Comparison of ENCODE assay signal across 26 cellular contexts in the genomic region with DNA sequence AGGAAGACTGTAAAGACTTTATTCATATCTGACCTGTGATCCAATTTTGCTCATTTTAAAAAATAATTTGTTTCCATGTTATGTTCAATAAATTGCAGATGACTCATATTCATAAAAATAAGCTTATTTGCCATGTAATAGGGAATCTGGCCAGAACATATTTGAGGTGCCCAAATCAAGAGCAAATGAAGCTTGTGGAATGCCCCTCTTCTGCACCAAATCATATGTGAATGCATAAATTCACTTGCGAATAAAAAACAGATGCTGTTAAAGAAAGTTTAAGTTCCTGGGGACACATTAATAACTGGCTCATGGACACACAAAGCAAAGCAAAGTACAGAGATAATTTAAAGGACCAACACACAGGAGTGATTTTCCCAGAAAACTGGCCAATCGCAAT.
"Had no signal": no experiment of that assay in that cellular context is flagged by ENCODE, and none has a peak within 500 bp of the region (broad histone marks: within the 10 kb centered on the region; RNA-seq: fewer than 3 reads in every experiment).

No MANE protein-coding gene starts in this region.

- H3K36me3 ChIP-seq: brain microvascular endothelial cell had no signal

- DNase-seq: activated CD4-positive, alpha-beta memory T cell treated with anti-CD3 and anti-CD28 coated beads for 36 hours; activated CD4-positive, alpha-beta T cell treated with anti-CD3 and anti-CD28 coated beads for 4 hours; activated CD4-positive, alpha-beta T cell treated with anti-CD3 and anti-CD28 coated beads, Interleukin-2, amount 50 U/mL, for 1 hour; activated CD8-positive, alpha-beta memory T cell treated with anti-CD3 and anti-CD28 coated beads, Interleukin-2, amount 10 ng/mL, durations not matched to agents 7 days and 5 days; activated CD8-positive, alpha-beta memory T cell treated with anti-CD3 and anti-CD28 coated beads, Interleukin-2, amount 50 U/mL, for 48 hours; activated effector memory CD4-positive, alpha-beta T cell treated with Interleukin-2 at 50 U/mL for 16 hours; activated naive CD4-positive, alpha-beta T cell treated with anti-CD3 and anti-CD28 coated beads, Interleukin-2, amount 10 ng/mL, durations not matched to agents 7 days and 5 days; activated naive CD8-positive, alpha-beta T cell treated with anti-CD3 and anti-CD28 coated beads, Interleukin-2, amount 50 U/mL, for 24 hours; activated T-cell treated with anti-CD3 and anti-CD28 coated beads, Interleukin-2, amount 50 U/mL, for 48 hours; anterior cingulate cortex; brain microvascular endothelial cell; central memory CD4-positive, alpha-beta T cell; Kasumi-1; KG1; MM.1S; MV-4-11; NCI-H1092; NCI-H1436 treated with DMSO at 0.1 percent for 48 hours; NCI-H1694 treated with DMSO at 0.1 percent for 48 hours; NCI-H2029; NCI-H345; NCI-H524 treated with DMSO at 0.1 percent for 48 hours; NK-92 treated with Interleukin-12 subunit alpha and Interleukin-12 subunit beta, amount 100 ng/mL, for 24 hours; PC-9; SIG-M5 had no signal

- H3K27me3 ChIP-seq: brain microvascular endothelial cell had no signal

- H3K27ac ChIP-seq: brain microvascular endothelial cell, PC-9, RWPE1 had no signal

- H3K4me3 ChIP-seq: PC-9 had no signal

- H2AFZ ChIP-seq: PC-9 had no signal

- H3K4me2 ChIP-seq: PC-9 had no signal
